Comparison of ENCODE assay signal across 34 cellular contexts in the genomic region with DNA sequence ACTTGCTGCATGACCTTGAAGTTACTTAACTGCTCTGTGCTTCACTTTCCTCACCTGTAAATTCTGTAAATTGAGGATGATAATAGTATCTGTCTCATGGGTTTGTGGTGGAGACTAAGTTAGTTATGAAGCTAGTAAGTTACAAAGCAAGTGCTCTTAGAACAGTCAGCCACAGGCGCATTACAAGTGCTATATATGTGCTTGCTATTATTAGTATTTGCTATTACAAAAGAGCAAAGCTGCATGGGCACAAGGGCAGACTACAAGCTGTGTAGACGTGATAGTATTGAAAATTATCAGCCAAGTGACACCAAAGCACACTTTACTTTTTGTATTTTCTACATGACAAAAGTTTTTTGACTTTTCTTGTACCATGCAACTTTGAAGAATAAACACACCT.
"Had no signal": no experiment of that assay in that cellular context is flagged by ENCODE, and none has a peak within 500 bp of the region (broad histone marks: within the 10 kb centered on the region; RNA-seq: fewer than 3 reads in every experiment).

No MANE protein-coding gene starts in this region.

- H3K36me3 ChIP-seq: ascending aorta, breast epithelium, cardiac muscle cell, esophagus muscularis mucosa, gastrocnemius medialis, WERI-Rb-1 had no signal

- H3K27ac ChIP-seq: ascending aorta, breast epithelium, cardiac muscle cell, coronary artery, dorsolateral prefrontal cortex, esophagus muscularis mucosa, foreskin keratinocyte, gastrocnemius medialis, WERI-Rb-1 had no signal

- H3K4me1 ChIP-seq: ascending aorta, breast epithelium, foreskin keratinocyte, gastrocnemius medialis had no signal

- H3K9me3 ChIP-seq: ascending aorta, breast epithelium, esophagus muscularis mucosa, gastrocnemius medialis had no signal

- ATAC-seq: activated CD4-positive, alpha-beta T cell treated with anti-CD3 and anti-CD28 coated beads for 36 hours; activated CD4-positive, CD25-positive, alpha-beta regulatory T cell treated with anti-CD3 and anti-CD28 coated beads, Interleukin-2, amount 50 U/mL, for 24 hours; activated naive CD4-positive, alpha-beta T cell treated with anti-CD3 and anti-CD28 coated beads, Interleukin-2, amount 50 U/mL, for 72 hours; activated T-cell treated with anti-CD3 and anti-CD28 coated beads, Interleukin-2, amount 50 U/mL, for 72 hours; effector memory CD8-positive, alpha-beta T cell; foreskin keratinocyte; gastrocnemius medialis; T-helper 17 cell had no signal

- H3K4me1 Mint-ChIP-seq: activated B cell treated with CpG ODN at 0.5 μM for 24 hours; activated CD4-positive, alpha-beta memory T cell treated with anti-CD3 and anti-CD28 coated beads, Interleukin-2, amount 10 ng/mL, durations not matched to agents 7 days and 5 days; activated CD4-positive, alpha-beta T cell treated with anti-CD3 and anti-CD28 coated beads for 36 hours; activated CD4-positive, alpha-beta T cell treated with anti-CD3 and anti-CD28 coated beads, Interleukin-2, amount 10 ng/mL, durations not matched to agents 24 days and 14 days; activated naive CD4-positive, alpha-beta T cell treated with anti-CD3 and anti-CD28 coated beads, Interleukin-2, amount 10 ng/mL, durations not matched to agents 7 days and 5 days; activated naive CD8-positive, alpha-beta T cell treated with anti-CD3 and anti-CD28 coated beads, Interleukin-2, amount 10 ng/mL, durations not matched to agents 7 days and 5 days; brain; central memory CD8-positive, alpha-beta T cell; T-helper 17 cell had no signal

- H3K27me3 Mint-ChIP-seq: activated CD4-positive, alpha-beta T cell treated with anti-CD3 and anti-CD28 coated beads, Interleukin-2, amount 10 ng/mL, durations not matched to agents 24 days and 14 days; dendritic cell treated with granulocyte-macrophage colony-stimulating factor and Interleukin-4, amounts not matched to agents 40 ng/mL and 50 ng/mL, for 4 days had no signal

- H3K36me3 Mint-ChIP-seq: activated naive CD4-positive, alpha-beta T cell treated with anti-CD3 and anti-CD28 coated beads, Interleukin-2, amount 10 ng/mL, durations not matched to agents 7 days and 5 days; activated naive CD4-positive, alpha-beta T cell treated with anti-CD3 and anti-CD28 coated beads, Interleukin-2, amount 50 U/mL, for 72 hours; activated naive CD8-positive, alpha-beta T cell treated with anti-CD3 and anti-CD28 coated beads, Interleukin-2, amount 10 ng/mL, durations not matched to agents 7 days and 5 days; brain had no signal

- H3K4me3 Mint-ChIP-seq: activated B cell treated with CpG ODN at 0.5 μM for 24 hours; activated CD4-positive, alpha-beta memory T cell treated with anti-CD3 and anti-CD28 coated beads, Interleukin-2, amount 10 ng/mL, durations not matched to agents 7 days and 5 days; activated CD4-positive, alpha-beta T cell treated with anti-CD3 and anti-CD28 coated beads for 36 hours; activated CD4-positive, alpha-beta T cell treated with anti-CD3 and anti-CD28 coated beads, Interleukin-2, amount 10 ng/mL, durations not matched to agents 24 days and 14 days; activated naive CD4-positive, alpha-beta T cell treated with anti-CD3 and anti-CD28 coated beads, Interleukin-2, amount 10 ng/mL, durations not matched to agents 7 days and 5 days; activated naive CD8-positive, alpha-beta T cell treated with anti-CD3 and anti-CD28 coated beads, Interleukin-2, amount 10 ng/mL, durations not matched to agents 7 days and 5 days; activated T-cell treated with anti-CD3 and anti-CD28 coated beads, Interleukin-2, amount 50 U/mL, for 24 hours; activated T-cell treated with anti-CD3 and anti-CD28 coated beads, Interleukin-2, amount 50 U/mL, for 72 hours; brain; central memory CD8-positive, alpha-beta T cell; dendritic cell treated with granulocyte-macrophage colony-stimulating factor and Interleukin-4, amounts not matched to agents 40 ng/mL and 50 ng/mL, for 4 days; effector memory CD8-positive, alpha-beta T cell; T-helper 17 cell; T-helper 2 cell treated with Interferon-gamma antibody and Interleukin-4, amounts not matched to agents 5 μg/mL and 100 μg/mL, for 36 hours had no signal

- H3K27me3 ChIP-seq: ascending aorta, breast epithelium, dorsolateral prefrontal cortex, esophagus muscularis mucosa, gastrocnemius medialis had no signal

- H3K9me3 Mint-ChIP-seq: activated B cell treated with CpG ODN at 0.5 μM for 24 hours; activated CD4-positive, alpha-beta memory T cell treated with anti-CD3 and anti-CD28 coated beads, Interleukin-2, amount 10 ng/mL, durations not matched to agents 7 days and 5 days; activated CD4-positive, alpha-beta T cell treated with anti-CD3 and anti-CD28 coated beads, Interleukin-2, amount 10 ng/mL, durations not matched to agents 24 days and 14 days; activated naive CD4-positive, alpha-beta T cell treated with anti-CD3 and anti-CD28 coated beads, Interleukin-2, amount 10 ng/mL, durations not matched to agents 7 days and 5 days; activated naive CD4-positive, alpha-beta T cell treated with anti-CD3 and anti-CD28 coated beads, Interleukin-2, amount 50 U/mL, for 72 hours; activated naive CD8-positive, alpha-beta T cell treated with anti-CD3 and anti-CD28 coated beads, Interleukin-2, amount 10 ng/mL, durations not matched to agents 7 days and 5 days; activated T-cell treated with anti-CD3 and anti-CD28 coated beads, Interleukin-2, amount 50 U/mL, for 24 hours; activated T-cell treated with anti-CD3 and anti-CD28 coated beads, Interleukin-2, amount 50 U/mL, for 72 hours; central memory CD8-positive, alpha-beta T cell; dendritic cell treated with granulocyte-macrophage colony-stimulating factor and Interleukin-4, amounts not matched to agents 40 ng/mL and 50 ng/mL, for 4 days; effector memory CD8-positive, alpha-beta T cell; T-helper 2 cell treated with Interferon-gamma antibody and Interleukin-4, amounts not matched to agents 5 μg/mL and 100 μg/mL, for 36 hours had no signal

- H3K4me3 ChIP-seq: ascending aorta, breast epithelium, cardiac muscle cell, coronary artery, dorsolateral prefrontal cortex, esophagus muscularis mucosa, gastrocnemius medialis had no signal

- DNase-seq: activated B cell treated with CpG ODN at 0.5 μM for 24 hours; activated CD4-positive, alpha-beta memory T cell treated with anti-CD3 and anti-CD28 coated beads, Interleukin-2, amount 10 ng/mL, durations not matched to agents 7 days and 5 days; activated CD4-positive, alpha-beta T cell treated with anti-CD3 and anti-CD28 coated beads for 36 hours; activated CD4-positive, alpha-beta T cell treated with anti-CD3 and anti-CD28 coated beads, Interleukin-2, amount 10 ng/mL, durations not matched to agents 24 days and 14 days; activated CD4-positive, alpha-beta T cell treated with anti-CD3 and anti-CD28 coated beads, Interleukin-2, amount 50 U/mL, for 4 hours; activated CD8-positive, alpha-beta memory T cell treated with anti-CD3 and anti-CD28 coated beads, Interleukin-2, amount 50 U/mL, for 48 hours; activated gamma-delta T cell; activated naive CD4-positive, alpha-beta T cell; activated naive CD4-positive, alpha-beta T cell treated with anti-CD3 and anti-CD28 coated beads, Interleukin-2, amount 10 ng/mL, durations not matched to agents 7 days and 5 days; activated naive CD8-positive, alpha-beta T cell treated with anti-CD3 and anti-CD28 coated beads, Interleukin-2, amount 10 ng/mL, durations not matched to agents 7 days and 5 days; activated T-cell treated with anti-CD3 and anti-CD28 coated beads for 4 hours; activated T-cell treated with anti-CD3 and anti-CD28 coated beads, Interleukin-2, amount 50 U/mL, for 24 hours; activated T-cell treated with anti-CD3 and anti-CD28 coated beads, Interleukin-2, amount 50 U/mL, for 72 hours; dorsolateral prefrontal cortex; effector memory CD8-positive, alpha-beta T cell; erythroblast; foreskin keratinocyte; gastrocnemius medialis; glutamatergic neuron; T-helper 1 cell; T-helper 17 cell; T1000; WERI-Rb-1 had no signal

- H3K27ac Mint-ChIP-seq: activated B cell treated with CpG ODN at 0.5 μM for 24 hours; activated CD4-positive, alpha-beta memory T cell treated with anti-CD3 and anti-CD28 coated beads, Interleukin-2, amount 10 ng/mL, durations not matched to agents 7 days and 5 days; activated CD4-positive, alpha-beta T cell treated with anti-CD3 and anti-CD28 coated beads for 36 hours; activated CD4-positive, alpha-beta T cell treated with anti-CD3 and anti-CD28 coated beads, Interleukin-2, amount 10 ng/mL, durations not matched to agents 24 days and 14 days; activated naive CD4-positive, alpha-beta T cell treated with anti-CD3 and anti-CD28 coated beads, Interleukin-2, amount 10 ng/mL, durations not matched to agents 7 days and 5 days; activated naive CD4-positive, alpha-beta T cell treated with anti-CD3 and anti-CD28 coated beads, Interleukin-2, amount 50 U/mL, for 72 hours; activated naive CD8-positive, alpha-beta T cell treated with anti-CD3 and anti-CD28 coated beads, Interleukin-2, amount 10 ng/mL, durations not matched to agents 7 days and 5 days; activated T-cell treated with anti-CD3 and anti-CD28 coated beads, Interleukin-2, amount 50 U/mL, for 24 hours; activated T-cell treated with anti-CD3 and anti-CD28 coated beads, Interleukin-2, amount 50 U/mL, for 72 hours; brain; dendritic cell treated with granulocyte-macrophage colony-stimulating factor and Interleukin-4, amounts not matched to agents 40 ng/mL and 50 ng/mL, for 4 days; effector memory CD8-positive, alpha-beta T cell; T-helper 17 cell; T-helper 2 cell treated with Interferon-gamma antibody and Interleukin-4, amounts not matched to agents 5 μg/mL and 100 μg/mL, for 36 hours had no signal
